11 cellular contexts compared by ENCODE assay signal in the genomic region with DNA sequence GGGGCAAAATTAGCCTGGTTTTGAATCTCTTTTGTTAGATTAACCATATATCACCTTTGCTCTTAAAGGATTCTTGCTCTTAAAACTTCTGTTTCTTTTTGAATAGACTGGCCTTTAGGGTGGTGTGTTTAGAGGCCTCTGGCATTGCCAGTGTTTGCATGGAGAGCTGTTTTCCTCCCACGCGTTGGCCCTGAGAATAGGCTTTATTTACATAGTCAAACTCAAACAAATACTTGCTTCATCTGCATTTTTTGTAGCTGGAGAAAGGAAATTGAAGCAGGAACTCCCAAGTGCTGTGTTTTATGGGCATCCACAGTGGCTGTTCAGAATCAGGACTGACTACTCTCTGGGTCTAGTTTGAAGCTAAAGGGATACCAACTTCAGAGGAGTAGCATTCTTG. TPM values are rescaled to one million over a fixed set of nuclear protein-coding genes. Genes with fewer than 3 reads are reported as not detected.
DNase-seq lines count a peak whose midpoint lies in the region; ATAC-seq and TF ChIP-seq lines count a peak whose summit lies in the region.
"Had no signal": no experiment of that assay in that cellular context is flagged by ENCODE, and none has a peak within 500 bp of the region (broad histone marks: within the 10 kb centered on the region; RNA-seq: fewer than 3 reads in every experiment).

No MANE protein-coding gene starts in this region.

- H3K27me3 Mint-ChIP-seq in osteocyte (ENCODE audit: unreplicated experiment) = no peaks in the 10 kb centered on the region
- H3K27me3 Mint-ChIP-seq in stimulated activated naive B cell treated with anti-CD40 and anti-IgM and Interleukin-4, amounts not matched to agents 10 μg/mL and 1 μg/mL and 100 μg/mL, for 72 hours = peaks cover 26 to 41% of the 10 kb centered on the region in 2 donors
- peaks cover 59% of the 10 kb centered on the region for H3K27me3 Mint-ChIP-seq in activated T-cell treated with anti-CD3 and anti-CD28 coated beads, Interleukin-2, amount 50 U/mL, for 72 hours (ENCODE audit: low read depth)

- H3K4me1 Mint-ChIP-seq in osteocyte (ENCODE audit: unreplicated experiment) = peaks cover 26% of the 10 kb centered on the region
- no peaks in the 10 kb centered on the region for H3K4me1 Mint-ChIP-seq in stimulated activated naive B cell treated with anti-CD40 and anti-IgM and Interleukin-4, amounts not matched to agents 10 μg/mL and 1 μg/mL and 100 μg/mL, for 72 hours
- no peaks in the 10 kb centered on the region for H3K4me1 Mint-ChIP-seq in activated T-cell treated with anti-CD3 and anti-CD28 coated beads, Interleukin-2, amount 50 U/mL, for 72 hours (ENCODE audit: low read depth)
- H3K4me1 Mint-ChIP-seq: activated CD4-positive, alpha-beta memory T cell treated with anti-CD3 and anti-CD28 coated beads, Interleukin-2, amount 10 ng/mL, durations not matched to agents 7 days and 5 days had no signal

- intact Hi-C loops in posterior cingulate gyrus (cut with DNase I) = no loop called here

- H3K36me3 ChIP-seq in H7 (replicated peaks; ENCODE audit: control insufficient read depth, insufficient read depth, low read length) = no peaks in the 10 kb centered on the region

- no peak overlapping the region for H3K4me3 Mint-ChIP-seq in osteocyte (ENCODE audit: unreplicated experiment)
- H3K4me3 Mint-ChIP-seq in stimulated activated naive B cell treated with anti-CD40 and anti-IgM and Interleukin-4, amounts not matched to agents 10 μg/mL and 1 μg/mL and 100 μg/mL, for 72 hours = no peak overlapping the region
- H3K4me3 Mint-ChIP-seq in activated T-cell treated with anti-CD3 and anti-CD28 coated beads, Interleukin-2, amount 50 U/mL, for 72 hours = no peak overlapping the region
- H3K4me3 Mint-ChIP-seq: activated CD4-positive, alpha-beta memory T cell treated with anti-CD3 and anti-CD28 coated beads, Interleukin-2, amount 10 ng/mL, durations not matched to agents 7 days and 5 days had no signal

- no peaks in the 10 kb centered on the region for H3K36me3 Mint-ChIP-seq in osteocyte (ENCODE audit: unreplicated experiment)
- H3K36me3 Mint-ChIP-seq in stimulated activated naive B cell treated with anti-CD40 and anti-IgM and Interleukin-4, amounts not matched to agents 10 μg/mL and 1 μg/mL and 100 μg/mL, for 72 hours = no peaks in the 10 kb centered on the region
- H3K36me3 Mint-ChIP-seq in activated T-cell treated with anti-CD3 and anti-CD28 coated beads, Interleukin-2, amount 50 U/mL, for 72 hours (ENCODE audit: insufficient read depth in 2 of 2) = peaks cover 0 to 2% of the 10 kb centered on the region in 2 donors

- peaks cover 7% of the 10 kb centered on the region for H3K27me3 ChIP-seq in H7 (ENCODE audit: control insufficient read depth, insufficient read depth, low read length)

- no peak for DNase-seq in H7
- peak; percentile 43 for DNase-seq in NCI-H510A treated with DMSO at 0.1 percent for 48 hours (lab: John Stamatoyannopoulos, UW)
- DNase-seq in fibroblast of gingiva (ENCODE audit: low read depth) = peak; percentile 4
- DNase-seq in osteocyte (ENCODE audit: extremely low spot score, unreplicated experiment) = no peak
- DNase-seq in posterior cingulate gyrus = no peak
- no peak for DNase-seq in iPS-NIHi11 (ENCODE audit: low spot score)
- no peak for DNase-seq in stimulated activated naive B cell treated with anti-CD40 and anti-IgM and Interleukin-4, amounts not matched to agents 10 μg/mL and 1 μg/mL and 100 μg/mL, for 72 hours
- no peak for DNase-seq in activated T-cell treated with anti-CD3 and anti-CD28 coated beads, Interleukin-2, amount 50 U/mL, for 72 hours
- DNase-seq: activated CD4-positive, alpha-beta memory T cell treated with anti-CD3 and anti-CD28 coated beads, Interleukin-2, amount 10 ng/mL, durations not matched to agents 7 days and 5 days; occipital lobe; stimulated activated CD4-positive, alpha-beta T cell treated with anti-CD3 and anti-CD28 coated beads, Interleukin-4, amount 100 ng/mL, for 1 hour had no signal

- peak overlapping the region; percentile 45 for H3K27ac Mint-ChIP-seq in osteocyte (ENCODE audit: unreplicated experiment)
- H3K27ac Mint-ChIP-seq in stimulated activated naive B cell treated with anti-CD40 and anti-IgM and Interleukin-4, amounts not matched to agents 10 μg/mL and 1 μg/mL and 100 μg/mL, for 72 hours = no peak overlapping the region
- H3K27ac Mint-ChIP-seq in activated T-cell treated with anti-CD3 and anti-CD28 coated beads, Interleukin-2, amount 50 U/mL, for 72 hours = no peak overlapping the region
- H3K27ac Mint-ChIP-seq: activated CD4-positive, alpha-beta memory T cell treated with anti-CD3 and anti-CD28 coated beads, Interleukin-2, amount 10 ng/mL, durations not matched to agents 7 days and 5 days had no signal

- no peak for TF ChIP-seq CTCF in osteocyte (IDR thresholded peaks at IDR 0.05)

- H3K9me3 Mint-ChIP-seq in osteocyte (ENCODE audit: unreplicated experiment) = no peaks in the 10 kb centered on the region
- H3K9me3 Mint-ChIP-seq in stimulated activated naive B cell treated with anti-CD40 and anti-IgM and Interleukin-4, amounts not matched to agents 10 μg/mL and 1 μg/mL and 100 μg/mL, for 72 hours = peaks cover 0 to 4% of the 10 kb centered on the region in 2 donors
- no peaks in the 10 kb centered on the region for H3K9me3 Mint-ChIP-seq in activated T-cell treated with anti-CD3 and anti-CD28 coated beads, Interleukin-2, amount 50 U/mL, for 72 hours
- H3K9me3 Mint-ChIP-seq: activated CD4-positive, alpha-beta memory T cell treated with anti-CD3 and anti-CD28 coated beads, Interleukin-2, amount 10 ng/mL, durations not matched to agents 7 days and 5 days had no signal

- ATAC-seq in stimulated activated naive B cell treated with anti-CD40 and anti-IgM and Interleukin-4, amounts not matched to agents 10 μg/mL and 1 μg/mL and 100 μg/mL, for 72 hours (replicated peaks) = no peak
- ATAC-seq in activated T-cell treated with anti-CD3 and anti-CD28 coated beads, Interleukin-2, amount 50 U/mL, for 72 hours (replicated peaks in 1 of 2) = no peak

- H3K4me3 ChIP-seq in H7 (ENCODE audit: insufficient read depth, low read depth, low read length) = peak overlapping the region; percentile 4; the same call in 1 of the 2 replicates

RNA-seq across cellular contexts. Expression of a gene that starts 2.7 kb away (rescaled TPM):
- 22.9 and 24.1 TPM in 2 replicates for total RNA-seq in H7 (2014; rRNA removed; shearing (Covaris generic))
- 7.5 and 8.2 TPM in 2 replicates for total RNA-seq in osteocyte
- total RNA-seq in activated T-cell treated with anti-CD3 and anti-CD28 coated beads, Interleukin-2, amount 50 U/mL, for 72 hours = under 1 TPM in 1 of 2 donors, not detected in 1; 0.29 TPM
- total RNA-seq: activated CD4-positive, alpha-beta memory T cell treated with anti-CD3 and anti-CD28 coated beads, Interleukin-2, amount 10 ng/mL, durations not matched to agents 7 days and 5 days had no signal

RNA-seq across cellular contexts. Expression of a gene that starts 23.3 kb away (rescaled TPM):
- total RNA-seq in H7 (2014; rRNA removed; shearing (Covaris generic)) = 29.6 and 32.1 TPM in 2 replicates
- 0.43 TPM in 1 of 2 replicates, not detected in the other for total RNA-seq in osteocyte
- not detected for total RNA-seq in activated T-cell treated with anti-CD3 and anti-CD28 coated beads, Interleukin-2, amount 50 U/mL, for 72 hours
- total RNA-seq: activated CD4-positive, alpha-beta memory T cell treated with anti-CD3 and anti-CD28 coated beads, Interleukin-2, amount 10 ng/mL, durations not matched to agents 7 days and 5 days had no signal

Comparison
In these comparisons a context has a peak if more than half of its experiments do, and no peak if none do; other contexts are left out.
1. DNase-seq: peak in NCI-H510A treated with DMSO at 0.1 percent for 48 hours (single experiment) and fibroblast of gingiva (single experiment); none in H7 (single experiment), osteocyte (single experiment), posterior cingulate gyrus (0 of 10), iPS-NIHi11 (single experiment), stimulated activated naive B cell treated with anti-CD40 and anti-IgM and Interleukin-4, amounts not matched to agents 10 μg/mL and 1 μg/mL and 100 μg/mL, for 72 hours (single experiment) and activated T-cell treated with anti-CD3 and anti-CD28 coated beads, Interleukin-2, amount 50 U/mL, for 72 hours (0 of 2).
2. RNA of a gene that starts 23.3 kb away (total RNA-seq): 29.6 to 32.1 TPM in H7; 0.43 TPM in osteocyte and not detected in activated T-cell treated with anti-CD3 and anti-CD28 coated beads, Interleukin-2, amount 50 U/mL, for 72 hours; every median in the first group is over 10 times any median in the second.